In genomic region chr2:97016765-97017164, GRCh38 we compare ENCODE assay signal across 12 cellular contexts. TPM values are rescaled to one million over a fixed set of nuclear protein-coding genes. Genes with fewer than 3 reads are reported as not detected.
DNase-seq lines count a peak whose midpoint lies in the region; TF ChIP-seq lines count a peak whose summit lies in the region.
"Not testable (repeated sequence)": the region's sequence is repeated elsewhere in the genome, so short reads cannot be mapped to it uniquely, and the experiment has no call there.
"Had no signal": no experiment of that assay in that cellular context is flagged by ENCODE, and none has a peak within 500 bp of the region (broad histone marks: within the 10 kb centered on the region; RNA-seq: fewer than 3 reads in every experiment).

No MANE protein-coding gene starts in this region.

- H3K27me3 ChIP-seq in WERI-Rb-1 (ENCODE audit: insufficient read depth, low read depth, severe bottlenecking); endodermal cell (ENCODE audit: control insufficient read depth, insufficient read depth, low read length, poor library complexity, severe bottlenecking): not testable (repeated sequence)

- H3K9me3 Mint-ChIP-seq in endodermal cell, nephron progenitor cell: not testable (repeated sequence)

- H3K27ac Mint-ChIP-seq in endodermal cell, nephron progenitor cell: not testable (repeated sequence)

- H3K36me3 Mint-ChIP-seq in endodermal cell (ENCODE audit: low read depth); nephron progenitor cell (ENCODE audit: low read depth): not testable (repeated sequence)

- H3K9me3 ChIP-seq in HEK293 (ENCODE audit: control insufficient read depth, insufficient read depth, low read depth, low read length); WERI-Rb-1 (ENCODE audit: severe bottlenecking); endodermal cell (ENCODE audit: control insufficient read depth, low read length): not testable (repeated sequence)

- not testable (repeated sequence) for H3K27me3 Mint-ChIP-seq in endodermal cell (ENCODE audit: insufficient read depth)
- H3K27me3 Mint-ChIP-seq in nephron progenitor cell (ENCODE audit: low read depth, poor library complexity): peaks cover 43% of the 10 kb centered on the region

- not testable (repeated sequence) for H3K27ac ChIP-seq in HEK293 (ENCODE audit: extremely low read depth, low read depth, low read length); WERI-Rb-1; endodermal cell (ENCODE audit: low read depth, low read length)

- not testable (repeated sequence) for H3K4me1 Mint-ChIP-seq in endodermal cell, nephron progenitor cell

- H3K4me3 Mint-ChIP-seq in endodermal cell: not testable (repeated sequence)
- H3K4me3 Mint-ChIP-seq in nephron progenitor cell: peak overlapping the region; percentile 13

- H3K9ac ChIP-seq in endodermal cell (ENCODE audit: extremely low read depth, low read length, poor library complexity, severe bottlenecking): not testable (repeated sequence)

- H3K4me3 ChIP-seq in HEK293 (ENCODE audit: low read depth, low read length); endodermal cell (ENCODE audit: low read length): not testable (repeated sequence)
- peak overlapping the region; percentile 26 for H3K4me3 ChIP-seq in WERI-Rb-1 (ENCODE audit: low read depth, low read length)

- CTCF ChIA-PET in HEK293 (lab: Yijun Ruan, JAX): interaction anchor here (0.7 to 1.3 kb wide), 3 partner anchors 11 to 693 kb away, joined by 3 to 6 read pairs (median 4); no protein-coding TSS in a partner anchor

- not testable (repeated sequence) for H3K4me1 ChIP-seq in HEK293 (ENCODE audit: control insufficient read depth, insufficient read depth, low read length); endodermal cell (ENCODE audit: control insufficient read depth, insufficient read depth, low read length)

- peak; percentile 49 for DNase-seq in NCI-H2171 treated with DMSO at 0.1 percent for 48 hours (lab: John Stamatoyannopoulos, UW)
- peak; percentile 12 for DNase-seq in NCI-H524 treated with DMSO at 0.1 percent for 48 hours (lab: John Stamatoyannopoulos, UW)
- peak; percentile 60 for DNase-seq in WERI-Rb-1
- peak; percentile 62 for DNase-seq in endodermal cell
- DNase-seq in nephron progenitor cell: peak; percentile 17
- peak; percentile 25 for DNase-seq in retina

- 64 to 86% methylated on average over 1 to 3 of the region's 3 CpGs for WGBS in endodermal cell (ENCODE audit: insufficient coverage in 1 of 2, insufficient read length in 1 of 2), 2 experiments

- not testable (repeated sequence) for TF ChIP-seq CTCF in HEK293 (tag by site-specific recombination; IDR thresholded peaks at IDR 0.05); WERI-Rb-1 (IDR thresholded peaks at IDR 0.05; ENCODE audit: low read depth, low read length); nephron progenitor cell (IDR thresholded peaks at IDR 0.05)
- TF ChIP-seq CTCF in endodermal cell (conservative IDR thresholded peaks at IDR 0.05): peak; percentile 39

- not testable (repeated sequence) for H3K36me3 ChIP-seq in HEK293 (ENCODE audit: control insufficient read depth in 2 of 2, insufficient read depth in 1 of 2, low read length in 2 of 2); WERI-Rb-1; endodermal cell (ENCODE audit: control insufficient read depth, insufficient read depth, low read length)

- POLR2A ChIA-PET in HEK293 (lab: Yijun Ruan, JAX): not testable (repeated sequence)

TF ChIP-seq in HEK293, 187 proteins besides CTCF, POLR2A, EP300 and RAD21:
- 0 out of 2 replicates have a peak, but pooled peaks have one; percentile 26 for TF ChIP-seq ZNF335 (tag by site-specific recombination; conservative IDR thresholded peaks at IDR 0.05)

RNA-seq across cellular contexts. Expression of gene FAM178B, which starts 30.4 kb away (rescaled TPM):
- total RNA-seq in endodermal cell: under 1 TPM in 1 of 2 donors, not detected in 1; 0.55 TPM
- 0.46 TPM for polyA plus RNA-seq in endodermal cell (2013, experiment 1 of 2)
- polyA plus RNA-seq in endodermal cell (2013, experiment 2 of 2): 0.79 TPM
- total RNA-seq: Caco-2, Daoy, GM23248, IMR-90 had no signal
- polyA plus RNA-seq: BJ, IMR-90 had no signal

Comparison
In these comparisons a context has a peak if more than half of its experiments do, and no peak if none do; other contexts are left out.
1. DNase-seq: peak in every context shown above with its lines; median percentile 62 in endodermal cell; 60 in WERI-Rb-1; 49 in NCI-H2171 treated with DMSO at 0.1 percent for 48 hours; 25 in retina; 17 in nephron progenitor cell; 12 in NCI-H524 treated with DMSO at 0.1 percent for 48 hours.